In genomic region chr6:157224957-157225574, GRCh38 we compare ENCODE assay signal across 19 cellular contexts.
DNase-seq lines count a peak whose midpoint lies in the region; ATAC-seq and TF ChIP-seq lines count a peak whose summit lies in the region.
"Had no signal": no experiment of that assay in that cellular context is flagged by ENCODE, and none has a peak within 500 bp of the region (broad histone marks: within the 10 kb centered on the region; RNA-seq: fewer than 3 reads in every experiment).

No MANE protein-coding gene starts in this region.

- TF ChIP-seq CTCF in transverse colon (IDR thresholded peaks at IDR 0.05), result no peak

- peak overlapping the region; percentile 88 for H3K18ac ChIP-seq in neuronal stem cell (ENCODE audit: low read length)

- H2BK12ac ChIP-seq in neuronal stem cell (ENCODE audit: low read length), result no peak overlapping the region

- in situ Hi-C loops in transverse colon (cut with MboI; ENCODE audit: low pct_ligation_motif_present in 1 of 4, low pct_unique_long_range_greater_than_20kb in 1 of 4, low sequenced_read_pairs in 3 of 4), result no loop called here

- H3K79me1 ChIP-seq in neuronal stem cell (ENCODE audit: low read depth, low read length), result peaks cover 3% of the 10 kb centered on the region

- no peak overlapping the region for H3K4me2 ChIP-seq in neuronal stem cell (ENCODE audit: insufficient read depth, low read length, poor library complexity, severe bottlenecking)

- H4K8ac ChIP-seq in neuronal stem cell (ENCODE audit: low read depth, low read length), result no peak overlapping the region

- H3K27me3 ChIP-seq in neuronal stem cell (ENCODE audit: control insufficient read depth in 3 of 3, insufficient read depth in 3 of 3, low read depth in 1 of 3, low read length in 3 of 3), result no peaks in the 10 kb centered on the region
- H3K27me3 ChIP-seq in transverse colon, result no peaks in the 10 kb centered on the region

- H2BK15ac ChIP-seq in neuronal stem cell (ENCODE audit: low read length), result peak overlapping the region; percentile 25

- no peaks in the 10 kb centered on the region for H3K36me3 Mint-ChIP-seq in activated T-cell treated with anti-CD3 and anti-CD28 coated beads, Interleukin-2, amount 50 U/mL, for 4 hours (ENCODE audit: insufficient read depth)
- H3K36me3 Mint-ChIP-seq: CD8-positive, alpha-beta memory T cell; T-cell had no signal

- TF ChIP-seq EP300 in transverse colon (IDR thresholded peaks at IDR 0.05; ENCODE audit: low read depth), result no peak

- H3K23ac ChIP-seq in neuronal stem cell (ENCODE audit: low read depth, low read length, poor library complexity), result no peak overlapping the region

- H3K4me3 ChIP-seq in neuronal stem cell (ENCODE audit: low read length in 2 of 2), result no peak overlapping the region
- H3K4me3 ChIP-seq in transverse colon, result no peak overlapping the region

- H3K4me1 ChIP-seq in neuronal stem cell (ENCODE audit: control insufficient read depth in 2 of 2, insufficient read depth in 1 of 2, low read depth in 1 of 2, low read length in 2 of 2) (peaks cover 12 to 18% of the 10 kb centered on the region in 2 donors), transverse colon (peaks cover 0 to 10% (median 7%) of the 10 kb centered on the region in 4 donors)

- peaks cover 1% of the 10 kb centered on the region for H3K27me3 Mint-ChIP-seq in activated T-cell treated with anti-CD3 and anti-CD28 coated beads, Interleukin-2, amount 50 U/mL, for 4 hours (ENCODE audit: low read depth)
- H3K27me3 Mint-ChIP-seq: activated T-helper 17 cell treated with anti-CD3 and anti-CD28 coated beads, Interleukin-2, amount 50 U/mL, for 72 hours; T-cell had no signal

- H2AFZ ChIP-seq in neuronal stem cell (ENCODE audit: low read length), result no peak overlapping the region

- H3K9me3 ChIP-seq in neuronal stem cell (replicated peaks in 1 of 2; ENCODE audit: control insufficient read depth in 2 of 2, insufficient read depth in 1 of 2, low read depth in 1 of 2, low read length in 2 of 2) (peaks cover 0 to 6% of the 10 kb centered on the region in 2 donors), transverse colon (no peaks in the 10 kb centered on the region)

- H3K36me3 ChIP-seq in neuronal stem cell (replicated peaks in 1 of 2; ENCODE audit: control insufficient read depth in 2 of 2, insufficient read depth in 2 of 2, low read length in 2 of 2) (peaks cover 0 to 2% of the 10 kb centered on the region in 2 donors), transverse colon (no peaks in the 10 kb centered on the region)

- H2AK5ac ChIP-seq in neuronal stem cell (ENCODE audit: low read depth, low read length), result peak overlapping the region; percentile 89

- peak overlapping the region; percentile 3 for H2BK5ac ChIP-seq in neuronal stem cell (ENCODE audit: low read length)

- H3K4me3 Mint-ChIP-seq in activated T-cell treated with anti-CD3 and anti-CD28 coated beads, Interleukin-2, amount 50 U/mL, for 4 hours, result no peak overlapping the region
- H3K4me3 Mint-ChIP-seq: activated CD8-positive, alpha-beta T cell treated with anti-CD3 and anti-CD28 coated beads, Interleukin-2, amount 10 ng/mL, durations not matched to agents 7 days and 5 days; activated T-helper 17 cell treated with anti-CD3 and anti-CD28 coated beads, Interleukin-2, amount 50 U/mL, for 72 hours; CD8-positive, alpha-beta memory T cell; T-cell had no signal

- peak overlapping the region; percentile 19 for H3K4ac ChIP-seq in neuronal stem cell (ENCODE audit: low read length)

- WGBS in neuronal stem cell (ENCODE audit: extremely low coverage in 2 of 2, insufficient read length in 2 of 2, insufficient replicate concordance in 1 of 2), 2 donors, result no CpG with 5 or more reads among the region's 26 CpGs
- WGBS in transverse colon (ENCODE audit: low coverage in 1 of 2), 2 donors, result 97% methylated on average over 25 of the region's 26 CpGs; no CpG with 5 or more reads in 1 of the 2 donors

- no peak overlapping the region for H4K91ac ChIP-seq in neuronal stem cell (ENCODE audit: low read depth, low read length, poor library complexity)

- H3K4me1 Mint-ChIP-seq in activated T-cell treated with anti-CD3 and anti-CD28 coated beads, Interleukin-2, amount 50 U/mL, for 4 hours (ENCODE audit: low read depth), result peaks cover 55% of the 10 kb centered on the region

- H3K9ac ChIP-seq in neuronal stem cell (ENCODE audit: low read depth, low read length, poor library complexity), result no peak overlapping the region

- H2BK120ac ChIP-seq in neuronal stem cell (ENCODE audit: low read depth, low read length), result no peak overlapping the region

- H3K9me3 Mint-ChIP-seq in activated T-cell treated with anti-CD3 and anti-CD28 coated beads, Interleukin-2, amount 50 U/mL, for 4 hours, result no peaks in the 10 kb centered on the region
- H3K9me3 Mint-ChIP-seq: activated T-helper 17 cell treated with anti-CD3 and anti-CD28 coated beads, Interleukin-2, amount 50 U/mL, for 72 hours; CD8-positive, alpha-beta memory T cell; T-cell had no signal

- no peak overlapping the region for H3K14ac ChIP-seq in neuronal stem cell (ENCODE audit: low read length)

- peak; percentile 10 to 14 for DNase-seq in activated T-cell treated with anti-CD3 and anti-CD28 coated beads, Interleukin-2, amount 50 U/mL, for 48 hours
- DNase-seq in activated T-cell treated with anti-CD3 and anti-CD28 coated beads, Interleukin-2, amount 50 U/mL, for 4 hours, result no peak
- DNase-seq in cerebellum (ENCODE audit: low spot score), result peak; percentile 51
- DNase-seq in neuronal stem cell (ENCODE audit: low spot score), result no peak
- DNase-seq in transverse colon, result no peak
- no peak for DNase-seq in occipital lobe (lab: John Stamatoyannopoulos, UW)
- DNase-seq: activated CD8-positive, alpha-beta T cell treated with anti-CD3 and anti-CD28 coated beads, Interleukin-2, amount 10 ng/mL, durations not matched to agents 7 days and 5 days; amygdala; CD8-positive, alpha-beta memory T cell; cortex of kidney; NCI-H2227 treated with DMSO at 0.1 percent for 48 hours; nucleus accumbens; small intestine had no signal

- ATAC-seq in activated T-cell treated with anti-CD3 and anti-CD28 coated beads, Interleukin-2, amount 50 U/mL, for 4 hours, result no peak
- ATAC-seq in HG02870 (IDR thresholded peaks at IDR 0.05; ENCODE audit: unreplicated experiment) (no peak), GM21515 (IDR thresholded peaks at IDR 0.05; ENCODE audit: unreplicated experiment) (no peak)
- ATAC-seq: activated CD8-positive, alpha-beta T cell treated with anti-CD3 and anti-CD28 coated beads, Interleukin-2, amount 10 ng/mL, durations not matched to agents 7 days and 5 days; activated T-helper 17 cell treated with anti-CD3 and anti-CD28 coated beads, Interleukin-2, amount 50 U/mL, for 72 hours; T-cell had no signal

- TF ChIP-seq POLR2A in transverse colon (IDR thresholded peaks at IDR 0.05), result no peak

- intact Hi-C loops in transverse colon (cut with DNase I; ENCODE audit: low total_unique reads), result no loop called here

- H3K27ac ChIP-seq in neuronal stem cell (replicated peaks; ENCODE audit: low read length) (no peak overlapping the region), transverse colon (peak overlapping the region; percentile 25 to 51 (median 36))
- H3K27ac ChIP-seq: RWPE1, VCaP had no signal

Comparison
In these comparisons a context has a peak if more than half of its experiments do, and no peak if none do; other contexts are left out.
1. DNase-seq: peak in activated T-cell treated with anti-CD3 and anti-CD28 coated beads, Interleukin-2, amount 50 U/mL, for 48 hours (2 of 2) and cerebellum (single experiment); none in activated T-cell treated with anti-CD3 and anti-CD28 coated beads, Interleukin-2, amount 50 U/mL, for 4 hours (single experiment), neuronal stem cell (single experiment), transverse colon (single experiment) and occipital lobe (single experiment).